ENCODE assay signal across 8 cellular contexts in the genomic region with DNA sequence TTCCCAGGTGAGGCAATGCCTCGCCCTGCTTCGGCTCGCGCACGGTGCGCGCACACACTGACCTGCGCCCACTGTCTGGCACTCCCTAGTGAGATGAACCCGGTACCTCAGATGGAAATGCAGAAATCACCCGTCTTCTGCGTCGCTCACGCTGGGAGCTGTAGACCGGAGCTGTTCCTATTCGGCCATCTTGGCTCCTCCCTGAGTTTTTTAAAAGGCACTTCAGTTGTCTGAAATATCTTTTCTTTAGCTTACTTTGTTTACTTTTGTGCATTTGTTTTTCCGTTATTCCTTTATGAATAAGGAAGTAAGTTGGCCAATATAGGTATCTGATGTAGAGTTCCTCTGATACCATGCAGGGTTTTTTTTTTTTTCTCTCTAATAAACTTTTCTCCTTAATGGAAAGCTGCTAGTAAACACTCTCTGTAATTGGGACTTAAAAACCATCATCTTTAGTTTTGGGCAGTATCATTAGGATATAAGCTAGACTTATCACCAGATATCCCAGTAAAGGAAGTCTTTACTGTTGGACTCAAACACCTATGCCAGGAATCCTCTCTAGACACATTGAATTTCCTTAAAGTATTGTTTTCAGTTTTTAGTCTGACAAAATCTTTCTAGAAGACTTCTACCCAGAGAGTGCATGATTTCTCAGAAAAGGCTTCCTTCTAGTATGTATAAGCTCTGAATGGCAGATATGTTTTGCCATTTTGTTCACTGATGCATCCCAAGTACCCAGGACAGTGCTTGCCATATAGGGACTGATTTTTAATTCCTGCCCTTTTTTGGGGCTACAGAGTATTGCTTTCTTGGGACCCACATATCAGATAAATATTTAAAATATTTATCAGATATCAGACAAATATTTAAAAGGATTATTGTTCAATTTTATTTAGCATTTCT. TPM values are rescaled to one million over a fixed set of nuclear protein-coding genes. Genes with fewer than 3 reads are reported as not detected.
DNase-seq lines count a peak whose midpoint lies in the region; ATAC-seq and TF ChIP-seq lines count a peak whose summit lies in the region.

No MANE protein-coding gene starts in this region.

- H3K4me3 ChIP-seq in stomach = peak overlapping the region; percentile 20 to 35 (median 28)

- TF ChIP-seq CTCF in activated B cell treated with CpG ODN at 0.5 μM for 24 hours (IDR thresholded peaks at IDR 0.05) (no peak), stomach (IDR thresholded peaks at IDR 0.05) (no peak)

- H3K4me1 Mint-ChIP-seq in activated CD4-positive, alpha-beta T cell treated with anti-CD3 and anti-CD28 coated beads, Interleukin-2, amount 10 ng/mL, durations not matched to agents 24 days and 14 days = peaks cover 8% of the 10 kb centered on the region
- H3K4me1 Mint-ChIP-seq in activated B cell treated with CpG ODN at 0.5 μM for 24 hours (peaks cover 6% of the 10 kb centered on the region), immature natural killer cell (peaks cover 16 to 31% of the 10 kb centered on the region in 2 donors)

- peak; percentile 34 for ATAC-seq in activated B cell treated with CpG ODN at 0.5 μM for 24 hours (ENCODE audit: low read depth)
- no peak for ATAC-seq in HG03108 (IDR thresholded peaks at IDR 0.05; ENCODE audit: unreplicated experiment)

- H3K4me3 Mint-ChIP-seq in activated CD4-positive, alpha-beta T cell treated with anti-CD3 and anti-CD28 coated beads, Interleukin-2, amount 10 ng/mL, durations not matched to agents 24 days and 14 days = peak overlapping the region; percentile 83
- H3K4me3 Mint-ChIP-seq in activated B cell treated with CpG ODN at 0.5 μM for 24 hours (peak overlapping the region; percentile 84), immature natural killer cell (peak overlapping the region; percentile 88 to 93 (median 92))

- no peak for TF ChIP-seq POLR2A in stomach (IDR thresholded peaks at IDR 0.05)

- 8 to 31% (median 20%) methylated on average over 6 to 8 of the region's 16 CpGs for WGBS in stomach, 5 donors

- DNase-seq in activated CD4-positive, alpha-beta T cell treated with anti-CD3 and anti-CD28 coated beads, Interleukin-2, amount 10 ng/mL, durations not matched to agents 24 days and 14 days = no peak
- DNase-seq in activated CD4-positive, alpha-beta T cell treated with anti-CD3 and anti-CD28 coated beads for 1 hour = no peak
- DNase-seq in activated B cell treated with CpG ODN at 0.5 μM for 24 hours = no peak
- peak in 2 of 3 donors; percentile 15 to 24 for DNase-seq in immature natural killer cell
- DNase-seq in stomach = no peak
- no peak for DNase-seq in NCI-H187 (lab: John Stamatoyannopoulos, UW)
- no peak for DNase-seq in KG1 (lab: John Stamatoyannopoulos, UW)

- peaks cover 0 to 13% (median 3%) of the 10 kb centered on the region in 4 donors for H3K4me1 ChIP-seq in stomach

- no peaks in the 10 kb centered on the region for H3K27me3 ChIP-seq in stomach

- CTCF ChIA-PET in activated B cell treated with CpG ODN at 0.5 μM for 24 hours (lab: Charles Lee) = no interaction called here

- no peaks in the 10 kb centered on the region for H3K27me3 Mint-ChIP-seq in activated CD4-positive, alpha-beta T cell treated with anti-CD3 and anti-CD28 coated beads, Interleukin-2, amount 10 ng/mL, durations not matched to agents 24 days and 14 days
- H3K27me3 Mint-ChIP-seq in activated B cell treated with CpG ODN at 0.5 μM for 24 hours (no peaks in the 10 kb centered on the region), immature natural killer cell (ENCODE audit: low read depth in 3 of 3) (no peaks in the 10 kb centered on the region)

- no peaks in the 10 kb centered on the region for H3K9me3 ChIP-seq in stomach

- peaks cover 0 to 12% (median 1%) of the 10 kb centered on the region in 4 donors for H3K36me3 ChIP-seq in stomach

- TF ChIP-seq EP300 in stomach (IDR thresholded peaks at IDR 0.05) = no peak

- intact Hi-C loops in activated CD4-positive, alpha-beta T cell treated with anti-CD3 and anti-CD28 coated beads, Interleukin-2, amount 10 ng/mL, durations not matched to agents 24 days and 14 days (cut with micrococcal nuclease) = no loop called here
- intact Hi-C loops in activated B cell treated with CpG ODN at 0.5 μM for 24 hours (cut with micrococcal nuclease) = no loop called here
- intact Hi-C loops in stomach (cut with DNase I; ENCODE audit: low total_unique reads) = no loop called here

- POLR2A ChIA-PET in activated B cell treated with CpG ODN at 0.5 μM for 24 hours (lab: Charles Lee) = interaction anchor here (0.6 to 1.6 kb wide), 3 partner anchors 86 to 350 kb away, joined by 3 to 7 read pairs (median 5); a partner anchor contains a TSS

- no peaks in the 10 kb centered on the region for H3K9me3 Mint-ChIP-seq in activated CD4-positive, alpha-beta T cell treated with anti-CD3 and anti-CD28 coated beads, Interleukin-2, amount 10 ng/mL, durations not matched to agents 24 days and 14 days
- H3K9me3 Mint-ChIP-seq in activated B cell treated with CpG ODN at 0.5 μM for 24 hours (no peaks in the 10 kb centered on the region), immature natural killer cell (no peaks in the 10 kb centered on the region)

- H3K27ac Mint-ChIP-seq in activated CD4-positive, alpha-beta T cell treated with anti-CD3 and anti-CD28 coated beads, Interleukin-2, amount 10 ng/mL, durations not matched to agents 24 days and 14 days = peak overlapping the region; percentile 78
- H3K27ac Mint-ChIP-seq in activated B cell treated with CpG ODN at 0.5 μM for 24 hours (peak overlapping the region; percentile 90), immature natural killer cell (peak overlapping the region; percentile 90 to 95 (median 94))

- H3K27ac ChIP-seq in stomach = peak overlapping the region in 3 of 5 donors; percentile 0 to 56 (median 48)

- H3K36me3 Mint-ChIP-seq in activated CD4-positive, alpha-beta T cell treated with anti-CD3 and anti-CD28 coated beads, Interleukin-2, amount 10 ng/mL, durations not matched to agents 24 days and 14 days (ENCODE audit: low read depth) = peaks cover 5% of the 10 kb centered on the region
- H3K36me3 Mint-ChIP-seq in activated B cell treated with CpG ODN at 0.5 μM for 24 hours (ENCODE audit: low read depth) (peaks cover 15% of the 10 kb centered on the region), immature natural killer cell (peaks cover under 1 to 4% (median under 1%) of the 10 kb centered on the region in 3 donors)

RNA-seq across cellular contexts. Expression of a gene that starts 35.8 kb away (rescaled TPM):
- 0.36 TPM in 1 of 2 replicates, not detected in the other for total RNA-seq in activated CD4-positive, alpha-beta T cell treated with anti-CD3 and anti-CD28 coated beads, Interleukin-2, amount 10 ng/mL, durations not matched to agents 24 days and 14 days
- total RNA-seq in activated B cell treated with CpG ODN at 0.5 μM for 24 hours (0.10 and 0.13 TPM in 2 replicates), stomach (10 to 100 TPM in 3 of 5 donors, 1 to 10 TPM in 2; 5.8 to 13.4 (median 11.1) TPM)
- polyA plus RNA-seq in immature natural killer cell (1 to 10 TPM; 3.4 to 5.0 (median 4.2) TPM), stomach (1 to 10 TPM; 2.1 to 4.3 (median 2.2) TPM)

Comparison
In these comparisons a context has a peak if more than half of its experiments do, and no peak if none do; other contexts are left out.
1. DNase-seq: peak in immature natural killer cell (2 of 3); none in activated CD4-positive, alpha-beta T cell treated with anti-CD3 and anti-CD28 coated beads, Interleukin-2, amount 10 ng/mL, durations not matched to agents 24 days and 14 days (single experiment), activated CD4-positive, alpha-beta T cell treated with anti-CD3 and anti-CD28 coated beads for 1 hour (single experiment), activated B cell treated with CpG ODN at 0.5 μM for 24 hours (single experiment), stomach (single experiment), NCI-H187 (0 of 2) and KG1 (single experiment).
2. Peak in every context shown above with its lines, with median percentiles within 50 percentile points of each other: H3K27ac Mint-ChIP-seq and H3K4me3 Mint-ChIP-seq.